ENCODE assay signal across 8 cellular contexts in genomic region chr9:105157178-105157583, GRCh38.
DNase-seq lines count a peak whose midpoint lies in the region; ATAC-seq and TF ChIP-seq lines count a peak whose summit lies in the region.

No MANE protein-coding gene starts in this region.

- intact Hi-C loops in esophagus muscularis mucosa (cut with DNase I) (loop anchor here (2.0 to 5.0 kb wide), 3 partner anchors 188 to 290 kb away; partner anchors contain the start of gene ABCA1), aorta (cut with DNase I) (loop anchor here (5.0 to 10.0 kb wide), 5 partner anchors 172 to 372 kb away; partner anchors contain the start of gene ABCA1 (in 2 of the 2))

- H3K9me3 ChIP-seq in esophagus muscularis mucosa (no peaks in the 10 kb centered on the region), aorta (ENCODE audit: control insufficient read depth, low read length) (no peaks in the 10 kb centered on the region)

- TF ChIP-seq EP300 in esophagus muscularis mucosa (IDR thresholded peaks at IDR 0.05), result no peak

- no peaks in the 10 kb centered on the region for H3K36me3 ChIP-seq in esophagus muscularis mucosa
- no peaks in the 10 kb centered on the region for H3K36me3 ChIP-seq in aorta (ENCODE audit: control insufficient read depth in 1 of 2, insufficient read depth in 2 of 2, low read length in 1 of 2)

- H3K4me1 ChIP-seq in esophagus muscularis mucosa (peaks cover 0 to 26% (median 15%) of the 10 kb centered on the region in 4 donors), aorta (ENCODE audit: control insufficient read depth in 1 of 2, insufficient read depth in 2 of 2, low read length in 2 of 2) (no peaks in the 10 kb centered on the region)

- H3K4me3 ChIP-seq in esophagus muscularis mucosa, result no peak overlapping the region
- no peak overlapping the region for H3K4me3 ChIP-seq in aorta (ENCODE audit: low read length in 2 of 2)

- peak; percentile 58 to 68 (median 60) for TF ChIP-seq CTCF in esophagus muscularis mucosa (IDR thresholded peaks at IDR 0.05)

- ATAC-seq in aorta (ENCODE audit: low FRiP score), result peak; percentile 90

- DNase-seq in A172 (ENCODE audit: low spot score), result peak; percentile 90
- peak; percentile 74 for DNase-seq in G401 (ENCODE audit: low spot score)
- peak; percentile 76 for DNase-seq in HCEC 1CT
- DNase-seq in NAMALWA (ENCODE audit: low spot score), result peak; percentile 76
- peak; percentile 31 for DNase-seq in UCSD-AML1 (lab: John Stamatoyannopoulos, UW; ENCODE audit: unreplicated experiment)
- DNase-seq in esophagus muscularis mucosa (ENCODE audit: extremely low spot score), result no peak
- DNase-seq in myocyte (ENCODE audit: low read depth), result peak; percentile 82
- DNase-seq in aorta, result peak in 1 of 2 donors; percentile 75

- H3K27me3 ChIP-seq in esophagus muscularis mucosa (no peaks in the 10 kb centered on the region), aorta (ENCODE audit: control insufficient read depth in 1 of 2, insufficient read depth in 2 of 2, low read length in 1 of 2) (no peaks in the 10 kb centered on the region)

- in situ Hi-C loops in G401 (cut with HindIII; ENCODE audit: low sequenced_read_pairs), result no loop called here

- no peak for TF ChIP-seq POLR2A in esophagus muscularis mucosa (IDR thresholded peaks at IDR 0.05; ENCODE audit: low read depth)

- WGBS in esophagus muscularis mucosa, result 11% methylated on average over 4 of the region's 4 CpGs
- WGBS in aorta, 2 donors, result 2% methylated on average over 4 of the region's 4 CpGs

- H3K27ac ChIP-seq in esophagus muscularis mucosa (replicated peaks in 1 of 4), result peak overlapping the region; percentile 37 to 59 (median 48)
- H3K27ac ChIP-seq in aorta (ENCODE audit: low read depth in 1 of 2, low read length in 2 of 2), result peak overlapping the region in 1 of 2 donors; percentile 13
